In the genomic region with DNA sequence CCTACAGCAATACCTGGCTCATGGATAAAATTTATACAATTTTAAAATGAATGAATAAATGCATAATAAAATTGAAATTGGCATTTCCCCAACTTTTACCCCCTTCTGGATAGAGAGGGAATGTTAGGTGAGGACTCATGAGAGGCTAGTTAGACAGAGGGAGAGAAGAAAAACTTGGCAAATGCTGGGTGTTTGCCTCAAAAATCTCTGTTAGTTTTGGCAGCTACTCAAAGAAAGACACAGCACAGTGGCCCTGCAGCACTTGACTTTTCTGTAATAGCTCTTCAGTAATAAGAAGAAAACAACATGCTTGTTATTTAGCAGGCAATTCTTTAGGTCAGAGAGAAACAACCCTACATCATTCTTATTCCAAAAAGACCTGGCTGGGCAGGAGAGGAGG, we compare ENCODE assay signal across 20 cellular contexts. TPM values are rescaled to one million over a fixed set of nuclear protein-coding genes. Genes with fewer than 3 reads are reported as not detected.
"Had no signal": no experiment of that assay in that cellular context is flagged by ENCODE, and none has a peak within 500 bp of the region (broad histone marks: within the 10 kb centered on the region; RNA-seq: fewer than 3 reads in every experiment).

No MANE protein-coding gene starts in this region.

- ATAC-seq: activated T-helper 17 cell treated with anti-CD3 and anti-CD28 coated beads, Interleukin-2, amount 50 U/mL, for 72 hours; esophagus mucosa; left lung; naive thymus-derived CD8-positive, alpha-beta T cell; T-cell; upper lobe of right lung had no signal

- H3K27ac ChIP-seq: left lung, neutrophil, parathyroid adenoma, skin epidermis, upper lobe of right lung had no signal

- H3K27me3 ChIP-seq: left lung, neutrophil, upper lobe of right lung had no signal

- H3K36me3 ChIP-seq: left lung, neutrophil, upper lobe of right lung had no signal

- H3K4me3 ChIP-seq: left lung, skin epidermis, upper lobe of right lung had no signal

- DNase-seq: activated CD4-positive, CD25-positive, alpha-beta regulatory T cell treated with anti-CD3 and anti-CD28 coated beads, Interleukin-2, amount 50 U/mL, for 72 hours; activated naive CD4-positive, alpha-beta T cell treated with Interleukin-2 at 50 U/mL for 16 hours; aorta; hippocampal formation; left lung; naive thymus-derived CD8-positive, alpha-beta T cell; retina; T-cell; T-helper 9 cell; upper lobe of right lung had no signal

- H3K4me1 ChIP-seq: left lung, parathyroid adenoma, upper lobe of right lung had no signal

- H3K9me3 ChIP-seq: left lung, neutrophil, upper lobe of right lung had no signal

RNA-seq across cellular contexts. Expression of gene IZUMO1R, which starts 20.7 kb away (rescaled TPM):
- total RNA-seq: activated T-helper 17 cell treated with anti-CD3 and anti-CD28 coated beads, Interleukin-2, amount 50 U/mL, for 72 hours; aorta; bronchial epithelial cell; esophagus mucosa; glomerular endothelial cell; left lung; mucosa of gallbladder; naive thymus-derived CD8-positive, alpha-beta T cell; T-cell; temporal lobe; upper lobe of right lung had no signal
- polyA plus RNA-seq: aorta; keratinocyte; naive thymus-derived CD8-positive, alpha-beta T cell had no signal
